16 cellular contexts compared by ENCODE assay signal in genomic region chr2:171813126-171813525, GRCh38.
DNase-seq lines count a peak whose midpoint lies in the region; ATAC-seq and TF ChIP-seq lines count a peak whose summit lies in the region.
"Had no signal": no experiment of that assay in that cellular context is flagged by ENCODE, and none has a peak within 500 bp of the region (broad histone marks: within the 10 kb centered on the region; RNA-seq: fewer than 3 reads in every experiment).

No MANE protein-coding gene starts in this region.

- DNase-seq in Right ventricle myocardium inferior (ENCODE audit: missing footprints) (no peak), right atrium auricular region (ENCODE audit: low spot score) (no peak), right cardiac atrium (no peak), gastrocnemius medialis (no peak), Ammon's horn (ENCODE audit: low spot score) (no peak), SKM-1 treated with dmso at 0.1 percent for 144 hours (lab: John Stamatoyannopoulos, UW; ENCODE audit: unreplicated experiment) (no peak), NCI-H1092 treated with DMSO at 0.1 percent for 48 hours (lab: John Stamatoyannopoulos, UW) (no peak)
- DNase-seq: ACHN; C1 segment of cervical spinal cord; CD4-positive, alpha-beta T cell; DMS53; GF-D8; IMR-90 had no signal

- no peaks in the 10 kb centered on the region for H3K9me3 Mint-ChIP-seq in activated T-helper 17 cell treated with anti-CD3 and anti-CD28 coated beads, Interleukin-2, amount 50 U/mL, for 72 hours
- H3K9me3 Mint-ChIP-seq: CD4-positive, alpha-beta T cell had no signal

- intact Hi-C loops in Right ventricle myocardium inferior (cut with DNase I) (loop anchor here (5.0 kb wide), 1 partner anchor 289 kb away; the partner anchor contains the start of gene DLX2), right cardiac atrium (cut with DNase I) (loop anchor here in 1 of 4 donors (5.0 kb wide), 1 partner anchor 289 kb away; the partner anchor contains the start of gene DLX2), gastrocnemius medialis (cut with DNase I; ENCODE audit: low total_unique reads) (loop anchor here (10.0 kb wide), 1 partner anchor 142 kb away; no protein-coding TSS in a partner anchor)

- H3K4me3 ChIP-seq in right atrium auricular region = no peak overlapping the region
- no peak overlapping the region for H3K4me3 ChIP-seq in right cardiac atrium (ENCODE audit: low read length)
- no peak overlapping the region for H3K4me3 ChIP-seq in gastrocnemius medialis
- H3K4me3 ChIP-seq: HAP-1 had no signal

- peaks cover 30% of the 10 kb centered on the region for H3K36me3 ChIP-seq in right atrium auricular region
- H3K36me3 ChIP-seq in gastrocnemius medialis = no peaks in the 10 kb centered on the region

- WGBS in right cardiac atrium = 69% methylated on average over 3 of the region's 3 CpGs

- H3K27ac ChIP-seq in right atrium auricular region (peak overlapping the region in 1 of 2 donors; percentile 11), right cardiac atrium (ENCODE audit: low read length) (no peak overlapping the region), gastrocnemius medialis (peak overlapping the region; percentile 56 to 75 (median 60))

- TF ChIP-seq POLR2A in gastrocnemius medialis (IDR thresholded peaks at IDR 0.05) = no peak

- H3K4me1 Mint-ChIP-seq in activated T-helper 17 cell treated with anti-CD3 and anti-CD28 coated beads, Interleukin-2, amount 50 U/mL, for 72 hours = no peaks in the 10 kb centered on the region
- H3K4me1 Mint-ChIP-seq: B cell had no signal

- H3K4me3 Mint-ChIP-seq in activated T-helper 17 cell treated with anti-CD3 and anti-CD28 coated beads, Interleukin-2, amount 50 U/mL, for 72 hours = no peak overlapping the region
- H3K4me3 Mint-ChIP-seq: B cell; CD4-positive, alpha-beta T cell had no signal

- H3K27me3 ChIP-seq in right atrium auricular region = no peaks in the 10 kb centered on the region
- no peaks in the 10 kb centered on the region for H3K27me3 ChIP-seq in right cardiac atrium (ENCODE audit: control insufficient read depth, insufficient read depth)
- H3K27me3 ChIP-seq in gastrocnemius medialis = no peaks in the 10 kb centered on the region

- peaks cover 0 to 5% of the 10 kb centered on the region in 2 donors for H3K4me1 ChIP-seq in right atrium auricular region
- H3K4me1 ChIP-seq in right cardiac atrium (ENCODE audit: control insufficient read depth, insufficient read depth, low read length) = no peaks in the 10 kb centered on the region
- peaks cover 0 to 35% of the 10 kb centered on the region in 2 donors for H3K4me1 ChIP-seq in gastrocnemius medialis

- H3K9me3 ChIP-seq in right atrium auricular region (no peaks in the 10 kb centered on the region), right cardiac atrium (ENCODE audit: control insufficient read depth, low read length) (no peaks in the 10 kb centered on the region), gastrocnemius medialis (no peaks in the 10 kb centered on the region)
- H3K9me3 ChIP-seq: HAP-1 had no signal

- no peaks in the 10 kb centered on the region for H3K27me3 Mint-ChIP-seq in activated T-helper 17 cell treated with anti-CD3 and anti-CD28 coated beads, Interleukin-2, amount 50 U/mL, for 72 hours
- H3K27me3 Mint-ChIP-seq: B cell; CD4-positive, alpha-beta T cell had no signal

- no peak for TF ChIP-seq CTCF in right atrium auricular region (IDR thresholded peaks at IDR 0.05)
- no peak for TF ChIP-seq CTCF in gastrocnemius medialis (IDR thresholded peaks at IDR 0.05 in 4 of 5, conservative IDR thresholded peaks at IDR 0.05 in 1 of 5)

- ATAC-seq in Right ventricle myocardium inferior (peak; percentile 66), right cardiac atrium (peak; percentile 21 to 55), gastrocnemius medialis (no peak)
- ATAC-seq in activated T-helper 17 cell treated with anti-CD3 and anti-CD28 coated beads, Interleukin-2, amount 50 U/mL, for 72 hours (replicated peaks) = no peak

- in situ Hi-C loops in gastrocnemius medialis (cut with MboI; ENCODE audit: low sequenced_read_pairs in 4 of 4) = loop anchor here (25.0 kb wide), 2 partner anchors 274 to 299 kb away; partner anchors contain the start of genes DLX2 (in 3 of the 4) and DLX1 (in 1 of the 4)

- H3K27ac Mint-ChIP-seq in activated T-helper 17 cell treated with anti-CD3 and anti-CD28 coated beads, Interleukin-2, amount 50 U/mL, for 72 hours = peak overlapping the region; percentile 4
- H3K27ac Mint-ChIP-seq: B cell; CD4-positive, alpha-beta T cell had no signal

- H3K36me3 Mint-ChIP-seq in activated T-helper 17 cell treated with anti-CD3 and anti-CD28 coated beads, Interleukin-2, amount 50 U/mL, for 72 hours (ENCODE audit: low read depth) = peaks cover 55% of the 10 kb centered on the region

Comparison
In these comparisons a context has a peak if more than half of its experiments do, and no peak if none do; other contexts are left out.
1. ATAC-seq: peak in Right ventricle myocardium inferior (single experiment) and right cardiac atrium (2 of 2); none in activated T-helper 17 cell treated with anti-CD3 and anti-CD28 coated beads, Interleukin-2, amount 50 U/mL, for 72 hours (single experiment) and gastrocnemius medialis (0 of 2).